In genomic region chr7:88401009-88401623, GRCh38 we compare ENCODE assay signal across 8 cellular contexts.
DNase-seq lines count a peak whose midpoint lies in the region; ATAC-seq and TF ChIP-seq lines count a peak whose summit lies in the region.

No MANE protein-coding gene starts in this region.

- ATAC-seq in HG02759 (IDR thresholded peaks at IDR 0.05; ENCODE audit: unreplicated experiment) (peak; percentile 50), HG03460 (IDR thresholded peaks at IDR 0.05; ENCODE audit: unreplicated experiment) (no peak), sciatic nerve (no peak)

- DNase-seq in stimulated activated CD4-positive, alpha-beta T cell treated with anti-CD3 and anti-CD28 coated beads, Interleukin-15, amount 100 ng/mL, for 24 hours = peak; percentile 1
- DNase-seq in stimulated activated CD4-positive, alpha-beta T cell treated with anti-CD3 and anti-CD28 coated beads, Interleukin-2, amount 100 ng/mL, for 24 hours = no peak
- peak; percentile 38 for DNase-seq in NCI-H748 (lab: John Stamatoyannopoulos, UW; ENCODE audit: unreplicated experiment)
- DNase-seq in epithelial cell of proximal tubule (ENCODE audit: low read depth) = no peak
- no peak for DNase-seq in HuH-7.5 (ENCODE audit: low spot score)
- DNase-seq in sciatic nerve (ENCODE audit: low spot score) = no peak

- no peak overlapping the region for H3K4me3 ChIP-seq in epithelial cell of proximal tubule (ENCODE audit: low read depth, low read length)

- intact Hi-C loops in sciatic nerve (cut with DNase I) = no loop called here

- TF ChIP-seq CTCF in epithelial cell of proximal tubule (conservative IDR thresholded peaks at IDR 0.05; ENCODE audit: low read depth, low read length) = peak; percentile 72

Comparison
In these comparisons a context has a peak if more than half of its experiments do, and no peak if none do; other contexts are left out.
1. DNase-seq: peak in stimulated activated CD4-positive, alpha-beta T cell treated with anti-CD3 and anti-CD28 coated beads, Interleukin-15, amount 100 ng/mL, for 24 hours (single experiment) and NCI-H748 (single experiment); none in stimulated activated CD4-positive, alpha-beta T cell treated with anti-CD3 and anti-CD28 coated beads, Interleukin-2, amount 100 ng/mL, for 24 hours (0 of 2), epithelial cell of proximal tubule (single experiment), HuH-7.5 (single experiment) and sciatic nerve (single experiment).